Comparison of ENCODE assay signal across 8 cellular contexts in the genomic region with DNA sequence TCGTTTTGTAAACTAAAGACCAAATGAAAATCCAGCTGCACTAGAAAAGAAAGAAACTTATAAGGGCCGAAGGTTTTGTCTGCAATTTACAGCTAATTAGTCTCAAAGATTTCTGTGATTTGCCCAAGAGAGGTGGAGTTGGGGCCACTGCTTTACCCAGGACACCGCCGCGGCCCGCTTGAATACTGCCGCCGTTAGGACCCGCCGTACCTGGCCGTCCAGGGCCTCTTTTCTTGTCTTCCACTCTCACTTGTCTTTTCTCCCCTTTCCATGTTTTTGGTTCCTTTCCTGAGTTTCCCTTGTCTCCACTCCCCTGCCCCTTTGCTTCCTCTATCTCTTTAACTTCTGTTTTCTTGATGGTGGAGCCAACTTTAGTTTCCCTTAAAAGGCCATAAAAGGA. TPM values are rescaled to one million over a fixed set of nuclear protein-coding genes. Genes with fewer than 3 reads are reported as not detected.
DNase-seq lines count a peak whose midpoint lies in the region; ATAC-seq and TF ChIP-seq lines count a peak whose summit lies in the region.

No MANE protein-coding gene starts in this region.

- intact Hi-C loops in ovary (cut with DNase I) = loop anchor here in 1 of 4 donors (2.0 kb wide), 1 partner anchor 15 kb away; the partner anchor contains the start of gene CCNL1

- H3K4me1 Mint-ChIP-seq in activated CD8-positive, alpha-beta memory T cell treated with anti-CD3 and anti-CD28 coated beads, Interleukin-2, amount 10 ng/mL, durations not matched to agents 7 days and 5 days = peaks cover 20% of the 10 kb centered on the region
- peaks cover 8% of the 10 kb centered on the region for H3K4me1 Mint-ChIP-seq in glutamatergic neuron (ENCODE audit: low read depth, unreplicated experiment)

- 0% methylated on average over 11 of the region's 11 CpGs for WGBS in ovary, 3 donors

- H3K4me3 Mint-ChIP-seq in activated CD8-positive, alpha-beta memory T cell treated with anti-CD3 and anti-CD28 coated beads, Interleukin-2, amount 10 ng/mL, durations not matched to agents 7 days and 5 days = peak overlapping the region; percentile 95
- peak overlapping the region; percentile 97 for H3K4me3 Mint-ChIP-seq in glutamatergic neuron (ENCODE audit: unreplicated experiment)

- TF ChIP-seq CTCF in glutamatergic neuron (IDR thresholded peaks at IDR 0.05; ENCODE audit: partially characterized antibody, unreplicated experiment) = no peak
- TF ChIP-seq CTCF in ovary (IDR thresholded peaks at IDR 0.05) = no peak

- CTCF ChIA-PET in activated CD8-positive, alpha-beta memory T cell treated with anti-CD3 and anti-CD28 coated beads, Interleukin-2, amount 10 ng/mL, durations not matched to agents 7 days and 5 days (lab: Charles Lee) = interaction anchor here (0.7 to 4.3 kb wide), 10 partner anchors 10 to 502 kb away, joined by 3 to 86 read pairs (median 4); partner anchors contain the start of genes CCNL1 and TIPARP

- H3K4me3 ChIP-seq in ovary = peak overlapping the region; percentile 55

- peaks cover 22% of the 10 kb centered on the region for H3K36me3 Mint-ChIP-seq in activated CD8-positive, alpha-beta memory T cell treated with anti-CD3 and anti-CD28 coated beads, Interleukin-2, amount 10 ng/mL, durations not matched to agents 7 days and 5 days
- peaks cover 10% of the 10 kb centered on the region for H3K36me3 Mint-ChIP-seq in glutamatergic neuron (ENCODE audit: unreplicated experiment)

- no peak for TF ChIP-seq POLR2A in ovary (IDR thresholded peaks at IDR 0.05)

- no peaks in the 10 kb centered on the region for H3K27me3 Mint-ChIP-seq in activated CD8-positive, alpha-beta memory T cell treated with anti-CD3 and anti-CD28 coated beads, Interleukin-2, amount 10 ng/mL, durations not matched to agents 7 days and 5 days
- H3K27me3 Mint-ChIP-seq in glutamatergic neuron (ENCODE audit: unreplicated experiment) = peaks cover 2% of the 10 kb centered on the region

- no peaks in the 10 kb centered on the region for H3K36me3 ChIP-seq in ovary

- TF ChIP-seq EP300 in ovary (IDR thresholded peaks at IDR 0.05) = no peak

- H3K27ac Mint-ChIP-seq in activated CD8-positive, alpha-beta memory T cell treated with anti-CD3 and anti-CD28 coated beads, Interleukin-2, amount 10 ng/mL, durations not matched to agents 7 days and 5 days = peak overlapping the region; percentile 97
- peak overlapping the region; percentile 63 for H3K27ac Mint-ChIP-seq in glutamatergic neuron (ENCODE audit: unreplicated experiment)

- H3K27me3 ChIP-seq in ovary = no peaks in the 10 kb centered on the region

- no peaks in the 10 kb centered on the region for H3K9me3 ChIP-seq in ovary

- no peaks in the 10 kb centered on the region for H3K9me3 Mint-ChIP-seq in activated CD8-positive, alpha-beta memory T cell treated with anti-CD3 and anti-CD28 coated beads, Interleukin-2, amount 10 ng/mL, durations not matched to agents 7 days and 5 days (ENCODE audit: low read depth)
- peaks cover 13% of the 10 kb centered on the region for H3K9me3 Mint-ChIP-seq in glutamatergic neuron (ENCODE audit: unreplicated experiment)

- DNase-seq in DMS 273 (lab: John Stamatoyannopoulos, UW; ENCODE audit: unreplicated experiment) (peak; percentile 70), HuH-7.5 (ENCODE audit: low spot score) (peak; percentile 31), glutamatergic neuron (no peak), ovary (peak; percentile 36 to 65 (median 52)), epidermal melanocyte (ENCODE audit: insufficient read length, low spot score) (no peak), NCI-H2196 treated with DMSO at 0.1 percent for 48 hours (lab: John Stamatoyannopoulos, UW; ENCODE audit: unreplicated experiment) (no peak), NCI-H2081 treated with DMSO at 0.1 percent for 48 hours (lab: John Stamatoyannopoulos, UW) (no peak)
- DNase-seq in activated CD8-positive, alpha-beta memory T cell treated with anti-CD3 and anti-CD28 coated beads, Interleukin-2, amount 10 ng/mL, durations not matched to agents 7 days and 5 days = no peak

- ATAC-seq in activated CD8-positive, alpha-beta memory T cell treated with anti-CD3 and anti-CD28 coated beads, Interleukin-2, amount 10 ng/mL, durations not matched to agents 7 days and 5 days = no peak

- peak overlapping the region; percentile 59 to 88 for H3K27ac ChIP-seq in ovary

- peaks cover 3% of the 10 kb centered on the region for H3K4me1 ChIP-seq in ovary (ENCODE audit: insufficient read depth)

RNA-seq across cellular contexts. Expression of gene CCNL1, which starts 15.7 kb away (rescaled TPM):
- 100 to 1,000 TPM; 166 to 254 TPM for total RNA-seq in activated CD8-positive, alpha-beta memory T cell treated with anti-CD3 and anti-CD28 coated beads, Interleukin-2, amount 10 ng/mL, durations not matched to agents 7 days and 5 days
- 123 TPM for total RNA-seq in glutamatergic neuron (ENCODE audit: unreplicated experiment)
- 100 to 1,000 TPM in 4 of 7 donors, 10 to 100 TPM in 3; 86.8 to 514 (median 115) TPM for total RNA-seq in ovary
- 10 to 100 TPM; 67.6 to 78.7 TPM for polyA plus RNA-seq in ovary

Comparison
In these comparisons a context has a peak if more than half of its experiments do, and no peak if none do; other contexts are left out.
1. DNase-seq: peak in DMS 273 (single experiment), HuH-7.5 (single experiment) and ovary (5 of 5); none in activated CD8-positive, alpha-beta memory T cell treated with anti-CD3 and anti-CD28 coated beads, Interleukin-2, amount 10 ng/mL, durations not matched to agents 7 days and 5 days (single experiment), glutamatergic neuron (single experiment), epidermal melanocyte (single experiment), NCI-H2196 treated with DMSO at 0.1 percent for 48 hours (single experiment) and NCI-H2081 treated with DMSO at 0.1 percent for 48 hours (single experiment).